In genomic region chr14:23408307-23408630, GRCh38 we compare ENCODE assay signal across 33 cellular contexts. TPM values are rescaled to one million over a fixed set of nuclear protein-coding genes. Genes with fewer than 3 reads are reported as not detected.
"Had no signal": no experiment of that assay in that cellular context is flagged by ENCODE, and none has a peak within 500 bp of the region (broad histone marks: within the 10 kb centered on the region; RNA-seq: fewer than 3 reads in every experiment).

No MANE protein-coding gene starts in this region.

- H3K36me3 ChIP-seq: left lung, lower lobe of right lung, pancreas, tibial artery had no signal

- H3K27ac ChIP-seq: coronary artery, esophagus muscularis mucosa, foreskin keratinocyte, hepatocyte, left lung, lower lobe of right lung, pancreas, testis, tibial artery had no signal

- H3K4me3 ChIP-seq: coronary artery, esophagus muscularis mucosa, hepatocyte, left lung, lower lobe of right lung, pancreas, smooth muscle cell, testis, tibial artery had no signal

- H3K9me3 ChIP-seq: esophagus muscularis mucosa, left lung, lower lobe of right lung, pancreas, testis, tibial artery had no signal

- H3K4me1 ChIP-seq: foreskin keratinocyte, left lung, lower lobe of right lung, pancreas, tibial artery had no signal

- H3K27ac Mint-ChIP-seq: naive thymus-derived CD8-positive, alpha-beta T cell; stimulated activated memory B cell treated with anti-CD40 and anti-IgM and Interleukin-4, amounts not matched to agents 10 μg/mL and 1 μg/mL and 100 μg/mL, for 72 hours; type B pancreatic cell had no signal

- H3K36me3 Mint-ChIP-seq: naive thymus-derived CD8-positive, alpha-beta T cell; stimulated activated memory B cell treated with anti-CD40 and anti-IgM and Interleukin-4, amounts not matched to agents 10 μg/mL and 1 μg/mL and 100 μg/mL, for 72 hours; type B pancreatic cell had no signal

- DNase-seq: dermis blood vessel endothelial cell; effector memory CD4-positive, alpha-beta T cell; foreskin keratinocyte; nephron progenitor cell; occipital lobe; pancreas; retina; stimulated activated CD4-positive, alpha-beta T cell treated with anti-CD3 and anti-CD28 coated beads, Interleukin-12 subunit alpha, Interleukin-12 subunit beta, amount 100 ng/mL, for 4 hours; stimulated activated CD4-positive, alpha-beta T cell treated with anti-CD3 and anti-CD28 coated beads, Interleukin-1b, Interleukin-23, amount 100 ng/mL, for 48 hours; stimulated activated CD4-positive, alpha-beta T cell treated with anti-CD3 and anti-CD28 coated beads, Interleukin-4, amount 100 ng/mL, for 1 hour; stimulated activated naive CD8-positive, alpha-beta T cell treated with anti-CD3 and anti-CD28 coated beads, Interleukin-15, Interleukin-2, amounts not matched to agents 100 U/mL and 50 U/mL, for 24 hours; substantia nigra; testis; tibial artery had no signal

- H3K4me3 Mint-ChIP-seq: naive thymus-derived CD8-positive, alpha-beta T cell; nephron progenitor cell; stimulated activated memory B cell treated with anti-CD40 and anti-IgM and Interleukin-4, amounts not matched to agents 10 μg/mL and 1 μg/mL and 100 μg/mL, for 72 hours; type B pancreatic cell had no signal

- H3K27me3 ChIP-seq: hepatocyte, pancreas, testis had no signal

- H3K9me3 Mint-ChIP-seq: naive thymus-derived CD8-positive, alpha-beta T cell; nephron progenitor cell; stimulated activated memory B cell treated with anti-CD40 and anti-IgM and Interleukin-4, amounts not matched to agents 10 μg/mL and 1 μg/mL and 100 μg/mL, for 72 hours; type B pancreatic cell had no signal

- ATAC-seq: foreskin keratinocyte; left lung; lower lobe of right lung; naive thymus-derived CD8-positive, alpha-beta T cell; pancreas; sciatic nerve; stimulated activated memory B cell treated with anti-CD40 and anti-IgM and Interleukin-4, amounts not matched to agents 10 μg/mL and 1 μg/mL and 100 μg/mL, for 72 hours; stimulated activated naive CD8-positive, alpha-beta T cell treated with anti-CD3 and anti-CD28 coated beads, Interleukin-15, Interleukin-2, amounts not matched to agents 100 U/mL and 50 U/mL, for 24 hours had no signal

RNA-seq across cellular contexts. Expression of gene MYH6, which starts 0.2 kb away (rescaled TPM):
- total RNA-seq: dermis blood vessel endothelial cell; endothelial cell of umbilical vein; epithelial cell of proximal tubule; fibroblast of lung; foreskin keratinocyte; hepatocyte; mesenteric fat pad; naive thymus-derived CD8-positive, alpha-beta T cell; occipital lobe; pulmonary artery endothelial cell; sciatic nerve; smooth muscle cell had no signal
- polyA plus RNA-seq: endothelial cell of umbilical vein; fibroblast of lung; foreskin keratinocyte; naive thymus-derived CD8-positive, alpha-beta T cell; urinary bladder had no signal

RNA-seq across cellular contexts. Expression of gene MYH7, which starts 27.2 kb away (rescaled TPM):
- total RNA-seq: dermis blood vessel endothelial cell; endothelial cell of umbilical vein; epithelial cell of proximal tubule; fibroblast of lung; foreskin keratinocyte; hepatocyte; mesenteric fat pad; naive thymus-derived CD8-positive, alpha-beta T cell; posterior vena cava; pulmonary artery endothelial cell; smooth muscle cell had no signal
- polyA plus RNA-seq: endothelial cell of umbilical vein; fibroblast of lung; foreskin keratinocyte; hepatocyte; naive thymus-derived CD8-positive, alpha-beta T cell; smooth muscle cell; urinary bladder had no signal

RNA-seq across cellular contexts. Expression of gene CMTM5, which starts 31.4 kb away (rescaled TPM):
- total RNA-seq: dermis blood vessel endothelial cell; endothelial cell of umbilical vein; epithelial cell of proximal tubule; foreskin keratinocyte; hepatocyte; mesenteric fat pad; myocyte; naive thymus-derived CD8-positive, alpha-beta T cell; pulmonary artery endothelial cell; smooth muscle cell had no signal
- polyA plus RNA-seq: endothelial cell of umbilical vein; foreskin keratinocyte; naive thymus-derived CD8-positive, alpha-beta T cell had no signal

RNA-seq across cellular contexts. Expression of gene IL25, which starts 35.7 kb away (rescaled TPM):
- total RNA-seq: dermis blood vessel endothelial cell; endothelial cell of umbilical vein; epithelial cell of proximal tubule; esophagus muscularis mucosa; fibroblast of lung; foreskin keratinocyte; hepatocyte; kidney; left lung; lower lobe of right lung; mesenteric fat pad; myocyte; naive thymus-derived CD8-positive, alpha-beta T cell; occipital lobe; pancreas; posterior vena cava; pulmonary artery endothelial cell; sciatic nerve; smooth muscle cell; urinary bladder had no signal
- polyA plus RNA-seq: endothelial cell of umbilical vein; fibroblast of lung; foreskin keratinocyte; hepatocyte; naive thymus-derived CD8-positive, alpha-beta T cell; pancreas; smooth muscle cell; urinary bladder had no signal

RNA-seq across cellular contexts. Expression of gene EFS, which starts 43.3 kb away (rescaled TPM):
- total RNA-seq: myocyte; naive thymus-derived CD8-positive, alpha-beta T cell; pulmonary artery endothelial cell had no signal
- polyA plus RNA-seq: naive thymus-derived CD8-positive, alpha-beta T cell had no signal
